ENCODE assay signal across 8 cellular contexts in the genomic region with DNA sequence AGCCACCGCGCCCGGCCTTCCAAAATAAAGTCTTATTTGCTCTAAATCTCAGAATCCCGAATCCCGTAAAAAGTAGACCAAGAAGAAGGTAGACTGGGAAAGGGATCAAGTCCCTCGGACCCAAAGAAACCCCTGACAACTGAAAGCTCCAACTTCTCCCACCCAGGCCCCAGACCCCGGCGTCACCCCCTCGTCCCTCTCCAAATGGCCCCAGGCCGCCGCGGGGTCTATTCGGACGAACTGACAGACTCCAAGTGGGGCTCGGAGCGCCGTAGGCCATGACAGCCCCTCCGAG. TPM values are rescaled to one million over a fixed set of nuclear protein-coding genes. Genes with fewer than 3 reads are reported as not detected.
A peak's percentile ranks its signal among the peaks of the same experiment; 100 is the strongest.
DNase-seq lines count a peak whose midpoint lies in the region; ATAC-seq, FAIRE-seq and TF ChIP-seq lines count a peak whose summit lies in the region.

No MANE protein-coding gene starts in this region.

- H3K4me2 ChIP-seq in A549 (peak overlapping the region; percentile 79), IMR-90 (ENCODE audit: low read depth, low read length) (peak overlapping the region; percentile 96)

- CTCF ChIA-PET in A549 (lab: Yijun Ruan, JAX): no interaction called here
- CTCF ChIA-PET in IMR-90 (lab: Yijun Ruan, JAX): no interaction called here

- H2BK5ac ChIP-seq in IMR-90 (ENCODE audit: low read depth, low read length, poor library complexity, severe bottlenecking): peak overlapping the region; percentile 72

- H3K27ac ChIP-seq in A549: peak overlapping the region; percentile 82 to 97
- H3K27ac ChIP-seq in IMR-90 (ENCODE audit: insufficient read depth, low read length): peak overlapping the region; percentile 91

- peaks cover 0 to 25% of the 10 kb centered on the region in 2 experiments; a peak in 2 of 4 replicates for H3K79me1 ChIP-seq in IMR-90 (ENCODE audit: low read depth in 1 of 2, low read length in 2 of 2)

- peak overlapping the region; percentile 46; the same call in 1 of the 2 replicates for H3K14ac ChIP-seq in IMR-90 (replicated peaks; ENCODE audit: low read depth, low read length)

- H3K9ac ChIP-seq in IMR-90 (ENCODE audit: low read depth, low read length) (peak overlapping the region; percentile 79), mucosa of stomach (ENCODE audit: low read length) (peak overlapping the region; percentile 89)

- FAIRE-seq in A549 (lab: Jason Lieb, UNC) (no peak), bronchial epithelial cell (lab: Jason Lieb, UNC) (no peak)

- BruUV-seq in IMR-90 (replicated peaks; lab: Mats Ljungman, UMichigan): no TSS peak

- TF ChIP-seq EP300 in A549 (IDR thresholded peaks at IDR 0.05): no peak

- no peak overlapping the region for H4K91ac ChIP-seq in IMR-90 (ENCODE audit: insufficient read depth, low read depth, low read length)

- H3K56ac ChIP-seq in IMR-90 (ENCODE audit: extremely low read depth, insufficient read depth, low read length): peak overlapping the region; percentile 86

- in situ Hi-C loops in IMR-90 (cut with MboI; ENCODE audit: low sequenced_read_pairs): no loop called here

- H4K8ac ChIP-seq in IMR-90 (ENCODE audit: low read depth in 2 of 2, low read length in 2 of 2): peak overlapping the region; percentile 34 to 37; a peak in 3 of 4 replicates

- intact Hi-C loops in IMR-90 (cut with micrococcal nuclease): no loop called here

- TF ChIP-seq POLR2A in A549 (IDR thresholded peaks at IDR 0.05; ENCODE audit: low read length) (no peak), IMR-90 (IDR thresholded peaks at IDR 0.05; ENCODE audit: low read depth, low read length) (no peak)

- no peak overlapping the region; the same call in 1 of the 2 replicates for H2BK120ac ChIP-seq in IMR-90 (ENCODE audit: low read depth, low read length)

- no peaks in the 10 kb centered on the region for H3K9me3 ChIP-seq in A549
- no peaks in the 10 kb centered on the region for H3K9me3 ChIP-seq in IMR-90 (ENCODE audit: control insufficient read depth, insufficient read depth, low read length)
- no peaks in the 10 kb centered on the region for H3K9me3 ChIP-seq in mucosa of stomach (ENCODE audit: control insufficient read depth, low read length)

- H2AK5ac ChIP-seq in IMR-90 (ENCODE audit: low read depth, low read length): 0 out of 2 replicates have a peak overlapping the region, but pooled peaks have one; percentile 32

- TF ChIP-seq RAD21 in A549 (conservative IDR thresholded peaks at IDR 0.05 in 1 of 2, IDR thresholded peaks at IDR 0.05 in 1 of 2) (no peak), IMR-90 (IDR thresholded peaks at IDR 0.05; ENCODE audit: low read length) (no peak)

- no peak overlapping the region for H2BK20ac ChIP-seq in IMR-90 (ENCODE audit: low read depth, low read length)

- H3K27me3 ChIP-seq in IMR-90 (ENCODE audit: control insufficient read depth, insufficient read depth, low read length) (no peaks in the 10 kb centered on the region), bronchial epithelial cell (ENCODE audit: control insufficient read depth, insufficient read depth, low read length) (no peaks in the 10 kb centered on the region), mucosa of stomach (ENCODE audit: control insufficient read depth, insufficient read depth, low read length) (no peaks in the 10 kb centered on the region)

- peak overlapping the region; percentile 91 for H2AK9ac ChIP-seq in IMR-90 (replicated peaks; ENCODE audit: low read depth, low read length, poor library complexity)

- H3K36me3 ChIP-seq in IMR-90 (ENCODE audit: control insufficient read depth, insufficient read depth, low read length) (no peaks in the 10 kb centered on the region; the same call in 1 of the 2 replicates), bronchial epithelial cell (ENCODE audit: control insufficient read depth, insufficient read depth, low read length) (peaks cover 7% of the 10 kb centered on the region), mucosa of stomach (ENCODE audit: control insufficient read depth, insufficient read depth, low read length) (no peaks in the 10 kb centered on the region)

- ATAC-seq in A549 (no peak; a peak in 1 of 6 replicates), IMR-90 (ENCODE audit: low read depth) (no peak), GM21717 (IDR thresholded peaks at IDR 0.05; ENCODE audit: unreplicated experiment) (no peak), GM18909 (IDR thresholded peaks at IDR 0.05; ENCODE audit: poor library complexity, unreplicated experiment) (no peak), HG03457 (IDR thresholded peaks at IDR 0.05; ENCODE audit: unreplicated experiment) (no peak)

- H3K4me3 ChIP-seq in A549 (peak overlapping the region; percentile 92), IMR-90 (ENCODE audit: insufficient read depth, low read depth, low read length) (peak overlapping the region; percentile 77), bronchial epithelial cell (ENCODE audit: low read depth, low read length) (peak overlapping the region; percentile 89), mucosa of stomach (ENCODE audit: low read length) (peak overlapping the region; percentile 81)

- H2AFZ ChIP-seq in IMR-90 (replicated peaks; ENCODE audit: low read length, poor library complexity): peak overlapping the region; percentile 95

- H3K9me1 ChIP-seq in IMR-90 (ENCODE audit: insufficient read depth, low read length): peaks cover 9% of the 10 kb centered on the region; the same call in 1 of the 2 replicates

- WGBS in A549 (ENCODE audit: missing lambda C conversion rate): 1% methylated on average over 15 of the region's 18 CpGs
- WGBS in IMR-90 (ENCODE audit: extremely low coverage in 2 of 2, insufficient read length in 1 of 2), 2 experiments: 1% methylated on average over 12 of the region's 18 CpGs; no CpG with 5 or more reads in 1 of the 2 experiments

- peaks cover 40% of the 10 kb centered on the region for H4K20me1 ChIP-seq in IMR-90 (ENCODE audit: insufficient read depth, low read length)

- peak overlapping the region; percentile 42 for H3K4ac ChIP-seq in IMR-90 (ENCODE audit: low read depth, low read length)

- DNase-seq in A549 (ENCODE audit: low read depth in 1 of 2, low spot score in 1 of 2): no peak
- DNase-seq in IMR-90: no peak
- DNase-seq in bronchial epithelial cell (ENCODE audit: low read depth): peak; percentile 5
- DNase-seq in stimulated activated CD4-positive, alpha-beta T cell treated with anti-CD3 and anti-CD28 coated beads, Interleukin-4, amount 100 ng/mL, for 4 hours: no peak

- peaks cover 22% of the 10 kb centered on the region for H3K4me1 ChIP-seq in A549
- peaks cover 8% of the 10 kb centered on the region; the same call in 1 of the 2 replicates for H3K4me1 ChIP-seq in IMR-90 (ENCODE audit: control insufficient read depth, insufficient read depth, low read length)
- H3K4me1 ChIP-seq in mucosa of stomach (ENCODE audit: control insufficient read depth, insufficient read depth, low read length): peaks cover 24% of the 10 kb centered on the region

- no peak overlapping the region for H3K18ac ChIP-seq in IMR-90 (ENCODE audit: low read depth, low read length)

- no peak overlapping the region for H4K5ac ChIP-seq in IMR-90 (ENCODE audit: low read depth, low read length)

- no peak for TF ChIP-seq CTCF in A549 (IDR thresholded peaks at IDR 0.05)
- TF ChIP-seq CTCF in IMR-90 (conservative IDR thresholded peaks at IDR 0.05; ENCODE audit: low read depth, low read length): no peak
- no peak for TF ChIP-seq CTCF in bronchial epithelial cell (IDR thresholded peaks at IDR 0.05; ENCODE audit: insufficient read depth, low read length, severe bottlenecking)

- H3K23ac ChIP-seq in IMR-90 (ENCODE audit: low read depth, low read length): 0 out of 2 replicates have a peak overlapping the region, but pooled peaks have one; percentile 59

- no peak overlapping the region for H2BK15ac ChIP-seq in IMR-90 (ENCODE audit: low read depth, low read length)

- POLR2A ChIA-PET in A549 (lab: Yijun Ruan, JAX): no interaction called here
- POLR2A ChIA-PET in IMR-90 (lab: Charles Lee; ENCODE audit: unreplicated experiment): no interaction called here

- dilution Hi-C loops in IMR-90 (cut with HindIII; ENCODE audit: low sequenced_read_pairs, unreplicated experiment): no loop called here

RNA-seq across cellular contexts. Expression of gene DDX39A, which starts 0.5 kb away (rescaled TPM):
- polyA plus RNA-seq in A549 (2011; rRNA removed): 57.9 and 59.0 TPM in 2 replicates
- 172 and 176 TPM in 2 replicates for polyA plus RNA-seq in A549 (2012; cell fraction: cytosol; rRNA removed)
- polyA plus RNA-seq in A549 (2012; cell fraction: nucleus; rRNA removed): 636 and 678 TPM in 2 replicates
- polyA plus RNA-seq in A549 (2017; fragmentation: RNase III; extraction: RNeasy Plus Mini Kit Qiagen cat#74134 plus additional on column Dnase treatment): 110 to 118 TPM (median 112 TPM) in 3 replicates
- polyA minus RNA-seq in A549 (2011; rRNA and poly(A)+ RNA removed): 58.9 and 69.4 TPM in 2 replicates
- 77.5 and 83.0 TPM in 2 replicates for total RNA-seq in IMR-90 (2012; rRNA removed)
- 82.5 and 89.3 TPM in 2 replicates for polyA plus RNA-seq in IMR-90 (2012; rRNA removed)
- polyA plus RNA-seq in IMR-90 (2012; cell fraction: cytosol; rRNA removed): 49.4 and 53.9 TPM in 2 replicates
- 436 and 719 TPM in 2 replicates for polyA plus RNA-seq in IMR-90 (2012; cell fraction: nucleus; rRNA removed; ENCODE audit: low replicate concordance)
- 36.7 and 54.8 TPM in 2 replicates for total RNA-seq in bronchial epithelial cell

RNA-seq across cellular contexts. Expression of gene PKN1, which starts 14.4 kb away (rescaled TPM):
- polyA plus RNA-seq in A549 (2011; rRNA removed): 26.5 and 33.4 TPM in 2 replicates
- 52.0 and 53.8 TPM in 2 replicates for polyA plus RNA-seq in A549 (2012; cell fraction: cytosol; rRNA removed)
- 57.1 and 61.2 TPM in 2 replicates for polyA plus RNA-seq in A549 (2012; cell fraction: nucleus; rRNA removed)
- polyA plus RNA-seq in A549 (2017; fragmentation: RNase III; extraction: RNeasy Plus Mini Kit Qiagen cat#74134 plus additional on column Dnase treatment): 37.3 to 45.8 TPM (median 41.7 TPM) in 3 replicates
- 82.9 and 96.8 TPM in 2 replicates for polyA minus RNA-seq in A549 (2011; rRNA and poly(A)+ RNA removed)
- total RNA-seq in IMR-90 (2012; rRNA removed): 39.4 and 41.4 TPM in 2 replicates
- 39.1 and 44.1 TPM in 2 replicates for polyA plus RNA-seq in IMR-90 (2012; rRNA removed)
- 58.6 and 63.1 TPM in 2 replicates for polyA plus RNA-seq in IMR-90 (2012; cell fraction: cytosol; rRNA removed)
- 50.6 and 92.0 TPM in 2 replicates for polyA plus RNA-seq in IMR-90 (2012; cell fraction: nucleus; rRNA removed; ENCODE audit: low replicate concordance)
- total RNA-seq in bronchial epithelial cell: 22.1 and 32.9 TPM in 2 replicates

RNA-seq across cellular contexts. Expression of gene ADGRE5, which starts 37.4 kb away (rescaled TPM):
- polyA plus RNA-seq in A549 (2011; rRNA removed) (16.9 and 19.8 TPM in 2 replicates), A549 (2017; fragmentation: RNase III; extraction: RNeasy Plus Mini Kit Qiagen cat#74134 plus additional on column Dnase treatment) (32.8 to 34.1 TPM (median 33.1 TPM) in 3 replicates), IMR-90 (2012; rRNA removed) (14.6 and 15.0 TPM in 2 replicates)
- 17.8 and 21.7 TPM in 2 replicates for polyA plus RNA-seq in A549 (2012; cell fraction: cytosol; rRNA removed)
- 86.3 and 101 TPM in 2 replicates for polyA plus RNA-seq in A549 (2012; cell fraction: nucleus; rRNA removed)
- polyA minus RNA-seq in A549 (2011; rRNA and poly(A)+ RNA removed): 20.7 and 24.9 TPM in 2 replicates
- total RNA-seq in IMR-90 (2012; rRNA removed) (7.5 and 7.7 TPM in 2 replicates), bronchial epithelial cell (2.4 and 3.5 TPM in 2 replicates)
- 8.9 and 17.0 TPM in 2 replicates for polyA plus RNA-seq in IMR-90 (2012; cell fraction: cytosol; rRNA removed)
- 20.5 and 31.2 TPM in 2 replicates for polyA plus RNA-seq in IMR-90 (2012; cell fraction: nucleus; rRNA removed; ENCODE audit: low replicate concordance)

RNA-seq across cellular contexts. Expression of gene PTGER1, which starts 56.5 kb away (rescaled TPM):
- polyA plus RNA-seq in A549 (2011; rRNA removed) (0.06 TPM in 1 of 2 replicates, not detected in the other), A549 (2017; fragmentation: RNase III; extraction: RNeasy Plus Mini Kit Qiagen cat#74134 plus additional on column Dnase treatment) (0.12 to 0.18 TPM (median 0.17 TPM) in 3 replicates), IMR-90 (2012; rRNA removed) (0.60 and 1.6 TPM in 2 replicates)
- 0.12 and 0.27 TPM in 2 replicates for polyA plus RNA-seq in A549 (2012; cell fraction: cytosol; rRNA removed)
- 0.21 and 0.70 TPM in 2 replicates for polyA plus RNA-seq in A549 (2012; cell fraction: nucleus; rRNA removed)
- polyA minus RNA-seq in A549 (2011; rRNA and poly(A)+ RNA removed): not detected in 2 replicates
- total RNA-seq in IMR-90 (2012; rRNA removed) (0.28 and 0.54 TPM in 2 replicates), bronchial epithelial cell (1.5 and 2.6 TPM in 2 replicates)
- polyA plus RNA-seq in IMR-90 (2012; cell fraction: cytosol; rRNA removed): 0.90 and 2.7 TPM in 2 replicates
- polyA plus RNA-seq in IMR-90 (2012; cell fraction: nucleus; rRNA removed; ENCODE audit: low replicate concordance): 0.52 and 2.4 TPM in 2 replicates
